19 cellular contexts compared by ENCODE assay signal in genomic region chr19:20444202-20444885, GRCh38.
DNase-seq lines count a peak whose midpoint lies in the region; ATAC-seq lines count a peak whose summit lies in the region.
"Had no signal": no experiment of that assay in that cellular context is flagged by ENCODE, and none has a peak within 500 bp of the region (broad histone marks: within the 10 kb centered on the region; RNA-seq: fewer than 3 reads in every experiment).

No MANE protein-coding gene starts in this region.

- peaks cover 5 to 17% of the 10 kb centered on the region in 2 donors for H3K9me3 Mint-ChIP-seq in activated naive CD4-positive, alpha-beta T cell treated with anti-CD3 and anti-CD28 coated beads, Interleukin-2, amount 50 U/mL, for 72 hours
- peaks cover 3% of the 10 kb centered on the region for H3K9me3 Mint-ChIP-seq in activated T-helper 17 cell treated with anti-CD3 and anti-CD28 coated beads, Interleukin-2, amount 50 U/mL, for 72 hours
- no peaks in the 10 kb centered on the region for H3K9me3 Mint-ChIP-seq in stimulated activated effector memory CD8-positive, alpha-beta T cell treated with anti-CD3 and anti-CD28 coated beads, Interleukin-12 subunit alpha, Interleukin-12 subunit beta, amount 100 ng/mL, for 72 hours
- H3K9me3 Mint-ChIP-seq: H9 had no signal

- H3K4me3 Mint-ChIP-seq in activated T-helper 17 cell treated with anti-CD3 and anti-CD28 coated beads, Interleukin-2, amount 50 U/mL, for 72 hours = peak overlapping the region; percentile 1
- no peak overlapping the region for H3K4me3 Mint-ChIP-seq in stimulated activated effector memory CD8-positive, alpha-beta T cell treated with anti-CD3 and anti-CD28 coated beads, Interleukin-12 subunit alpha, Interleukin-12 subunit beta, amount 100 ng/mL, for 72 hours
- H3K4me3 Mint-ChIP-seq: H9, HFFc6 had no signal

- DNase-seq in activated naive CD4-positive, alpha-beta T cell treated with anti-CD3 and anti-CD28 coated beads, Interleukin-2, amount 50 U/mL, for 72 hours (ENCODE audit: low spot score in 2 of 2) = no peak
- DNase-seq in activated naive CD4-positive, alpha-beta T cell (lab: John Stamatoyannopoulos, UW) = no peak
- peak; percentile 34 for DNase-seq in NCI-H69 (lab: John Stamatoyannopoulos, UW)
- no peak for DNase-seq in stimulated activated effector memory CD8-positive, alpha-beta T cell treated with anti-CD3 and anti-CD28 coated beads, Interleukin-12 subunit alpha, Interleukin-12 subunit beta, amount 100 ng/mL, for 72 hours (ENCODE audit: low spot score in 2 of 2)
- no peak for DNase-seq in DMS114 treated with DMSO at 0.1 percent for 48 hours (lab: John Stamatoyannopoulos, UW; ENCODE audit: unreplicated experiment)
- DNase-seq in AG08396 (ENCODE audit: low spot score) = no peak
- DNase-seq in DMS53 (lab: John Stamatoyannopoulos, UW) = no peak
- DNase-seq: DMS79, GM23248, H9, HFFc6, Kasumi-1, MG63, NCI-H1417, NCI-H1694 treated with DMSO at 0.1 percent for 48 hours, NCI-H2081 treated with DMSO at 0.1 percent for 48 hours, NCI-H774 had no signal

- ATAC-seq in activated naive CD4-positive, alpha-beta T cell treated with anti-CD3 and anti-CD28 coated beads, Interleukin-2, amount 50 U/mL, for 72 hours = peak; percentile 40 to 59
- peak; percentile 75 for ATAC-seq in activated T-helper 17 cell treated with anti-CD3 and anti-CD28 coated beads, Interleukin-2, amount 50 U/mL, for 72 hours (replicated peaks)
- ATAC-seq in stimulated activated effector memory CD8-positive, alpha-beta T cell treated with anti-CD3 and anti-CD28 coated beads, Interleukin-12 subunit alpha, Interleukin-12 subunit beta, amount 100 ng/mL, for 72 hours = peak; percentile 50
- ATAC-seq: Right ventricle myocardium inferior had no signal

- H3K36me3 Mint-ChIP-seq in activated naive CD4-positive, alpha-beta T cell treated with anti-CD3 and anti-CD28 coated beads, Interleukin-2, amount 50 U/mL, for 72 hours = peaks cover 0 to 13% of the 10 kb centered on the region in 2 donors
- no peaks in the 10 kb centered on the region for H3K36me3 Mint-ChIP-seq in activated T-helper 17 cell treated with anti-CD3 and anti-CD28 coated beads, Interleukin-2, amount 50 U/mL, for 72 hours (ENCODE audit: low read depth)
- no peaks in the 10 kb centered on the region for H3K36me3 Mint-ChIP-seq in stimulated activated effector memory CD8-positive, alpha-beta T cell treated with anti-CD3 and anti-CD28 coated beads, Interleukin-12 subunit alpha, Interleukin-12 subunit beta, amount 100 ng/mL, for 72 hours

- no peak overlapping the region for H3K27ac Mint-ChIP-seq in activated naive CD4-positive, alpha-beta T cell treated with anti-CD3 and anti-CD28 coated beads, Interleukin-2, amount 50 U/mL, for 72 hours
- peak overlapping the region; percentile 6 for H3K27ac Mint-ChIP-seq in activated T-helper 17 cell treated with anti-CD3 and anti-CD28 coated beads, Interleukin-2, amount 50 U/mL, for 72 hours
- no peak overlapping the region for H3K27ac Mint-ChIP-seq in stimulated activated effector memory CD8-positive, alpha-beta T cell treated with anti-CD3 and anti-CD28 coated beads, Interleukin-12 subunit alpha, Interleukin-12 subunit beta, amount 100 ng/mL, for 72 hours
- H3K27ac Mint-ChIP-seq: H9, HFFc6 had no signal

- peaks cover 5% of the 10 kb centered on the region for H3K4me1 Mint-ChIP-seq in activated T-helper 17 cell treated with anti-CD3 and anti-CD28 coated beads, Interleukin-2, amount 50 U/mL, for 72 hours
- no peaks in the 10 kb centered on the region for H3K4me1 Mint-ChIP-seq in stimulated activated effector memory CD8-positive, alpha-beta T cell treated with anti-CD3 and anti-CD28 coated beads, Interleukin-12 subunit alpha, Interleukin-12 subunit beta, amount 100 ng/mL, for 72 hours

- H3K27me3 Mint-ChIP-seq in activated T-helper 17 cell treated with anti-CD3 and anti-CD28 coated beads, Interleukin-2, amount 50 U/mL, for 72 hours = no peaks in the 10 kb centered on the region
